ENCODE assay signal across 1 cellular context in genomic region chr13:110911880-110912279, GRCh38.
TF ChIP-seq lines count a peak whose summit lies in the region.

No MANE protein-coding gene starts in this region.

TF ChIP-seq in SK-N-SH, 30 proteins besides CTCF, POLR2A, EP300 and RAD21 (continued from another document):
- TF ChIP-seq YY1 (IDR thresholded peaks at IDR 0.05; ENCODE audit: low read depth) (no peak), RFX5 (IDR thresholded peaks at IDR 0.05; ENCODE audit: low read length) (no peak), RXRA (IDR thresholded peaks at IDR 0.05; ENCODE audit: borderline replicate concordance, low read depth) (no peak), PBX3 (IDR thresholded peaks at IDR 0.05) (no peak), TCF12 (IDR thresholded peaks at IDR 0.05) (no peak), REST (IDR thresholded peaks at IDR 0.05; ENCODE audit: low read depth, low read length) (no peak), MEF2A (IDR thresholded peaks at IDR 0.05; ENCODE audit: borderline replicate concordance, low read depth) (no peak), NRF1 (IDR thresholded peaks at IDR 0.05; ENCODE audit: low read depth, low read length) (no peak), JUND (IDR thresholded peaks at IDR 0.05) (no peak), GABPA (IDR thresholded peaks at IDR 0.05; ENCODE audit: low read depth) (no peak)
